Comparison of ENCODE assay signal across 10 cellular contexts in the genomic region with DNA sequence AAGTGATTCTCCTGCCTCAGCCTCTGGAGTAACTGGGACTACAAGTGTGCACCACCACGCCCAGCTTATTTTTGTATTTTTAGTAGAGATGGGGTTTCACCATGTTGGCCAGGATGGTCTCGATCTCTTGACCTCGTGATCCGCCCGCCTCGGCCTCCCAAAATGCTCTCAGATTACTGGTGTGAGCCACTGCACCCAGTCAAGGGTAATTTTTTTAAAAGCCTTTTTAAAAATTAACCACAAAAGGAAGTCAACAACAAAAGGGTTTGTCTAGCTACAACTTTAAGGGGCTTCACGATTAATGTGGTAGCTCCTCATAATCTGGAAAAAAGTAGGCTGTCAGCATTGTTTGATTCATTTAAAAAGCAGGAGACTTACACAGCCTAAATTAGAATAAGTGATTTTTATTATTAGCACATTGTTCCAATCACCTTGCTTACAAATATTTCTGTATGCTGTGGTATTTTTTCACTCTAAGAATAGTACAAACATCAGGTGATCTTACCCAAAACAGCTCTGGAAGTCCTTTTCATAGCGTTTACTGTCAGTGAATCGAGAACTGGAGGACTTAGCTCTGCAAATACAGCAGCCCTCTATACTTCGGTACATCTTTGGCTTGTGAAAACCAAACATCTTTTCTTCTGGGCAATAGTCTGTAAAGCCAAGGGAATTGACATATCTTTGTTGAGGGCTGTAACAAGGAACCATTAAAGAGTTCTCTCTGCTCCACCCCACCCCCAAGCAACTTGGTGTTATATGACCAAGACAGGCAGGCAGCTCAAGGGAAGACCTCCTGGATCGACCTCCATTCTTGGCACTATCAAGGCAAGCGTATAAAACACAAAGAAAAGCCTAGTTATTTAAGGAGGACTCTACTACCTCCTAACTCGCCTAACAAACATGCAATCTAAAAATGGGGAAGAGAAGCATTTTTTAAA. TPM values are rescaled to one million over a fixed set of nuclear protein-coding genes. Genes with fewer than 3 reads are reported as not detected.
DNase-seq lines count a peak whose midpoint lies in the region; ATAC-seq and TF ChIP-seq lines count a peak whose summit lies in the region.
"Had no signal": no experiment of that assay in that cellular context is flagged by ENCODE, and none has a peak within 500 bp of the region (broad histone marks: within the 10 kb centered on the region; RNA-seq: fewer than 3 reads in every experiment).

No MANE protein-coding gene starts in this region.

- ATAC-seq in GM18520 (IDR thresholded peaks at IDR 0.05; ENCODE audit: unreplicated experiment) (peak; percentile 26), GM21529 (IDR thresholded peaks at IDR 0.05; ENCODE audit: unreplicated experiment) (peak; percentile 61), HG03439 (IDR thresholded peaks at IDR 0.05; ENCODE audit: unreplicated experiment) (peak; percentile 55), naive B cell (ENCODE audit: low read depth in 2 of 2) (no peak)
- ATAC-seq: Right ventricle myocardium inferior had no signal

- H3K27me3 ChIP-seq in thyroid gland: no peaks in the 10 kb centered on the region

- intact Hi-C loops in thyroid gland (cut with DNase I): no loop called here

- no peak overlapping the region for H3K27ac ChIP-seq in thyroid gland

- no peak for DNase-seq in naive B cell
- DNase-seq in germinal center (ENCODE audit: low spot score): no peak
- DNase-seq in thyroid gland: no peak
- no peak for DNase-seq in NCI-H69 (lab: John Stamatoyannopoulos, UW)
- DNase-seq in OCI-M2 (lab: John Stamatoyannopoulos, UW; ENCODE audit: unreplicated experiment): no peak
- DNase-seq: DND-41 had no signal

- TF ChIP-seq CTCF in thyroid gland (IDR thresholded peaks at IDR 0.05): no peak

- H3K27ac Mint-ChIP-seq in naive B cell: peak overlapping the region in 4 of 6 donors; percentile 29 to 87 (median 76)

- TF ChIP-seq POLR2A in thyroid gland (IDR thresholded peaks at IDR 0.05): no peak

- H3K9me3 ChIP-seq in thyroid gland: no peaks in the 10 kb centered on the region

- no peak overlapping the region for H3K4me3 ChIP-seq in thyroid gland (replicated peaks in 1 of 3)

- no peaks in the 10 kb centered on the region for H3K27me3 Mint-ChIP-seq in naive B cell

- peaks cover 20 to 44% (median 23%) of the 10 kb centered on the region in 3 donors for H3K4me1 Mint-ChIP-seq in naive B cell

- peaks cover 0 to 6% of the 10 kb centered on the region in 2 donors for H3K36me3 ChIP-seq in thyroid gland

- H3K36me3 Mint-ChIP-seq in naive B cell: peaks cover 20 to 24% of the 10 kb centered on the region in 2 donors

- H3K4me1 ChIP-seq in thyroid gland: no peaks in the 10 kb centered on the region

- 90 to 92% methylated on average over 13 of the region's 13 CpGs for WGBS in thyroid gland, 2 donors

- H3K9me3 Mint-ChIP-seq in naive B cell: no peaks in the 10 kb centered on the region

- H3K4me3 Mint-ChIP-seq in naive B cell: peak overlapping the region in 2 of 8 donors; percentile 23 to 45

RNA-seq across cellular contexts. Expression of a gene that starts 28.1 kb away (rescaled TPM):
- polyA plus RNA-seq in naive B cell (ENCODE audit: low read depth in 6 of 6): 10 to 100 TPM; 65.6 to 89.8 (median 83.6) TPM
- total RNA-seq in thyroid gland: 100 to 1,000 TPM in 1 of 4 donors, 10 to 100 TPM in 3; 24.0 to 111 (median 55.2) TPM

Comparison
In these comparisons a context has a peak if more than half of its experiments do, and no peak if none do; other contexts are left out.
1. ATAC-seq: peak in GM18520 (single experiment), GM21529 (single experiment) and HG03439 (single experiment); none in naive B cell (0 of 2).